In the genomic region with DNA sequence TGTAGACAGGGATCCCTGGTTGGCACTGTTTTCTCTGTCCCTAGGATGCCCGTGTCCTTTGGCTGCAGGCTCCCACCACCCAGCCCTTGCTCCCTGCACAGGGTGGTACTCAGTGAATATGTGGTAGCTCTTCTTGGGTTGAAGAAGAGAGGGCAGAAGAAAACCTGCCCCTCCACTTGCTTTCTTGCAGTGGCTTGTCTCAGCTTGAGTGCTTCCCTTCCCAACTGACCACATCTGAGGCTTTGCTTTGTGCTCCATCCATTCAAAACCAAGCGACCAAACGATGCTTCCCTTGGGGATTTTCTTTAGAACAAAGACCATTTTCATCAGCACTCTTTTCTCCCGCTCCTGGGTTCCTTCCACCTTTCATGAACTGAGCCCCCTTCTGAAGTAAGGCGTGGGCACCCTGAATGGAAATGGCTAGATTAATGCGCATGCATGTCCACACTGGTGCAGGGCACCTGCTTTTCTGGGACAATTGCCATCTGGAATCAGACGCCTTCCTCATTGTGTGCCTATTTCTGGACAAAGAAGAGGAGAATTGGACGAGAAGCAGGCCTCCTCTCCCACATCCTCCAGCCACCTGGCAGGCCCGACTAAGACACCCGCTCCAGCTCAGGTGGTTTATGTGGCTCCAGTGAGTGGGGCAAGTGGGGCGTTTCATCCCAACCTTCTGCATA, we compare ENCODE assay signal across 10 cellular contexts. TPM values are rescaled to one million over a fixed set of nuclear protein-coding genes. Genes with fewer than 3 reads are reported as not detected.
DNase-seq lines count a peak whose midpoint lies in the region; ATAC-seq lines count a peak whose summit lies in the region.
"Had no signal": no experiment of that assay in that cellular context is flagged by ENCODE, and none has a peak within 500 bp of the region (broad histone marks: within the 10 kb centered on the region; RNA-seq: fewer than 3 reads in every experiment).

No MANE protein-coding gene starts in this region.

- DNase-seq in NCI-H1417 (lab: John Stamatoyannopoulos, UW): peak in 2 of 3 experiments; percentile 41 to 44
- no peak for DNase-seq in NCI-H1417 treated with DMSO at 0.1 percent for 48 hours (lab: John Stamatoyannopoulos, UW)
- peak; percentile 92 for DNase-seq in NCI-H2196 (lab: John Stamatoyannopoulos, UW; ENCODE audit: unreplicated experiment)
- peak; percentile 92 for DNase-seq in cerebellum (ENCODE audit: low spot score)
- peak; percentile 42 for DNase-seq in pons (ENCODE audit: low spot score)
- DNase-seq in kidney glomerular epithelial cell (lab: John Stamatoyannopoulos, UW): no peak
- DNase-seq: 8988T; stimulated activated CD4-positive, alpha-beta T cell treated with anti-CD3 and anti-CD28 coated beads, Interleukin-1b, Interleukin-23, amount 100 ng/mL, for 48 hours had no signal

- ATAC-seq in HG03442 (IDR thresholded peaks at IDR 0.05; ENCODE audit: unreplicated experiment) (no peak), HG03045 (IDR thresholded peaks at IDR 0.05; ENCODE audit: unreplicated experiment) (no peak)

RNA-seq across cellular contexts. Expression of gene ARL4C, which starts 59.1 kb away (rescaled TPM):
- total RNA-seq in cerebellum: 17.5 TPM

Comparison
In these comparisons a context has a peak if more than half of its experiments do, and no peak if none do; other contexts are left out.
1. DNase-seq: peak in NCI-H1417 (2 of 3), NCI-H2196 (single experiment), cerebellum (single experiment) and pons (single experiment); none in NCI-H1417 treated with DMSO at 0.1 percent for 48 hours (single experiment) and kidney glomerular epithelial cell (single experiment).